Comparison of ENCODE assay signal across 10 cellular contexts in genomic region chr9:74277532-74277931, GRCh38.
A peak's percentile ranks its signal among the peaks of the same experiment; 100 is the strongest.
DNase-seq lines count a peak whose midpoint lies in the region; ATAC-seq, FAIRE-seq and TF ChIP-seq lines count a peak whose summit lies in the region.
"Had no signal": no experiment of that assay in that cellular context is flagged by ENCODE, and none has a peak within 500 bp of the region (broad histone marks: within the 10 kb centered on the region; RNA-seq: fewer than 3 reads in every experiment).

No MANE protein-coding gene starts in this region.

- peak; percentile 94 for FAIRE-seq in GM12878 (lab: Jason Lieb, UNC)

- no peak overlapping the region for H3K4me2 ChIP-seq in GM12878 (ENCODE audit: control insufficient read depth, insufficient read depth)

- H3K4me3 ChIP-seq in GM12878 (no peak overlapping the region), transverse colon (no peak overlapping the region), BE2C (ENCODE audit: low read depth, low read length) (no peak overlapping the region)
- H3K4me3 ChIP-seq: SK-N-MC had no signal

- no TSS peak for BruUV-seq in GM12878 (replicated peaks; lab: Mats Ljungman, UMichigan)

- no peak for TF ChIP-seq POLR2A in GM12878 (IDR thresholded peaks at IDR 0.05; ENCODE audit: low read depth, low read length)
- no peak for TF ChIP-seq POLR2A in transverse colon (IDR thresholded peaks at IDR 0.05)

- H2AFZ ChIP-seq in GM12878 (ENCODE audit: control insufficient read depth, low read depth, low read length) = no peak overlapping the region; the same call in 1 of the 2 replicates

- H3K4me1 ChIP-seq in GM12878 (ENCODE audit: control insufficient read depth, insufficient read depth, low read length) (peaks cover 4% of the 10 kb centered on the region; the same call in 1 of the 2 replicates), transverse colon (no peaks in the 10 kb centered on the region), BE2C (no peaks in the 10 kb centered on the region)

- peak; percentile 59 for DNase-seq in GM12878 (ENCODE audit: low read depth, low spot score)
- DNase-seq in transverse colon = no peak
- no peak for DNase-seq in foreskin melanocyte
- DNase-seq in BE2C = no peak
- DNase-seq in 8988T = no peak
- DNase-seq: amygdala had no signal

- ATAC-seq in GM18858 (IDR thresholded peaks at IDR 0.05; ENCODE audit: unreplicated experiment) (peak; percentile 93), GM21367 (IDR thresholded peaks at IDR 0.05; ENCODE audit: unreplicated experiment) (peak; percentile 81), HG03175 (IDR thresholded peaks at IDR 0.05; ENCODE audit: unreplicated experiment) (peak; percentile 84), GM12878 (peak; percentile 97)

- POLR2A ChIA-PET in GM12878 (lab: Charles Lee) = no interaction called here

- no peaks in the 10 kb centered on the region for H3K36me3 ChIP-seq in GM12878 (ENCODE audit: control insufficient read depth in 2 of 2, insufficient read depth in 2 of 2, low read length in 1 of 2)
- H3K36me3 ChIP-seq in transverse colon = no peaks in the 10 kb centered on the region
- no peaks in the 10 kb centered on the region for H3K36me3 ChIP-seq in BE2C

- no peaks in the 10 kb centered on the region for H4K20me1 ChIP-seq in GM12878 (ENCODE audit: control insufficient read depth, insufficient read depth)

- H3K27me3 ChIP-seq in GM12878 (replicated peaks in 1 of 2; ENCODE audit: control insufficient read depth in 2 of 2, insufficient read depth in 2 of 2, low read length in 1 of 2) (no peaks in the 10 kb centered on the region), transverse colon (no peaks in the 10 kb centered on the region), BE2C (no peaks in the 10 kb centered on the region)

- H3K27ac ChIP-seq in GM12878 (ENCODE audit: control insufficient read depth, insufficient read depth) (no peak overlapping the region), transverse colon (no peak overlapping the region)
- H3K27ac ChIP-seq: SK-N-MC had no signal

- CTCF ChIA-PET in GM12878 (lab: Yijun Ruan, JAX) = interaction anchor here (0.8 to 1.7 kb wide), 4 partner anchors 14 to 594 kb away, joined by 3 to 7 read pairs (median 4); no protein-coding TSS in a partner anchor

- TF ChIP-seq RAD21 in GM12878 (IDR thresholded peaks at IDR 0.05; ENCODE audit: insufficient read depth, low read depth, low read length) = peak; percentile 41; the same call in 1 of the 2 replicates

- no peaks in the 10 kb centered on the region for H3K9me3 ChIP-seq in GM12878 (replicated peaks; ENCODE audit: control insufficient read depth, insufficient read depth, low read length)
- H3K9me3 ChIP-seq in transverse colon = no peaks in the 10 kb centered on the region
- H3K9me3 ChIP-seq in BE2C = no peaks in the 10 kb centered on the region

- peak; percentile 52 to 59; a peak in 2 of 4 replicates for TF ChIP-seq EP300 in GM12878 (IDR thresholded peaks at IDR 0.05; ENCODE audit: borderline replicate concordance in 1 of 2, control insufficient read depth in 1 of 2, low read depth in 2 of 2, low read length in 2 of 2)
- TF ChIP-seq EP300 in transverse colon (IDR thresholded peaks at IDR 0.05; ENCODE audit: low read depth) = no peak

- H3K79me2 ChIP-seq in GM12878 (ENCODE audit: control insufficient read depth, insufficient read depth, low read length) = no peaks in the 10 kb centered on the region

- SMC1A ChIA-PET in GM12878 (lab: Charles Lee; ENCODE audit: uncharacterized antibody, unreplicated experiment) = interaction anchor here (0.6 to 1.6 kb wide), 5 partner anchors 9 to 208 kb away, joined by 3 to 7 read pairs (median 5); no protein-coding TSS in a partner anchor

- peak in 2 of 3 experiments; percentile 5 to 19; a peak in 2 of 6 replicates for TF ChIP-seq CTCF in GM12878 (IDR thresholded peaks at IDR 0.05 in 2 of 3, conservative IDR thresholded peaks at IDR 0.05 in 1 of 3; ENCODE audit: control insufficient read depth in 2 of 3, extremely low read depth in 1 of 3, insufficient read depth in 1 of 3, low read depth in 3 of 3, low read length in 3 of 3)
- no peak for TF ChIP-seq CTCF in transverse colon (IDR thresholded peaks at IDR 0.05)
- no peak for TF ChIP-seq CTCF in BE2C (IDR thresholded peaks at IDR 0.05; ENCODE audit: low read depth, low read length)

- RAD21 ChIA-PET in GM12878 (lab: Charles Lee; ENCODE audit: unreplicated experiment) = interaction anchor here (1.1 kb wide), 1 partner anchor 1076 kb away, joined by 5 read pairs; no protein-coding TSS in a partner anchor

- intact Hi-C loops in GM12878 (cut with micrococcal nuclease; ENCODE audit: unreplicated experiment) = no loop called here
- intact Hi-C loops in transverse colon (cut with DNase I; ENCODE audit: low total_unique reads) = no loop called here

- in situ Hi-C loops in GM12878 (cut with MboI) = no loop called here
- in situ Hi-C loops in transverse colon (cut with MboI; ENCODE audit: low pct_ligation_motif_present in 1 of 4, low pct_unique_long_range_greater_than_20kb in 1 of 4, low sequenced_read_pairs in 3 of 4) = no loop called here

- WGBS in GM12878 (ENCODE audit: insufficient coverage, insufficient replicate concordance, low lambda C conversion rate, missing lambda C conversion rate) = 0% methylated on average over 3 of the region's 3 CpGs
- WGBS in transverse colon (ENCODE audit: low coverage in 1 of 2), 2 donors = 29 to 37% methylated on average over 3 of the region's 3 CpGs

- no peak overlapping the region for H3K9ac ChIP-seq in GM12878 (ENCODE audit: control insufficient read depth, insufficient read depth, low read length)

TF ChIP-seq in GM12878, 131 proteins besides CTCF, POLR2A, EP300 and RAD21 (continues in another document):
- TF ChIP-seq BACH1 (IDR thresholded peaks at IDR 0.05; ENCODE audit: borderline replicate concordance) (no peak), CREM (IDR thresholded peaks at IDR 0.05; ENCODE audit: low read depth) (peak; percentile 14; the same call in 1 of the 2 replicates), CBFB (IDR thresholded peaks at IDR 0.05; ENCODE audit: low read depth) (0 out of 2 replicates have a peak, but pooled peaks have one; percentile 84), POU2F2 (IDR thresholded peaks at IDR 0.05; ENCODE audit: borderline replicate concordance, low read depth, low read length) (peak; percentile 46; the same call in 1 of the 3 replicates), ZNF622 (IDR thresholded peaks at IDR 0.05) (no peak), TAF1 (IDR thresholded peaks at IDR 0.05; ENCODE audit: borderline replicate concordance, low read depth, low read length) (no peak), RB1 (IDR thresholded peaks at IDR 0.05; ENCODE audit: borderline replicate concordance) (no peak), HDAC6 (IDR thresholded peaks at IDR 0.05; ENCODE audit: unreplicated experiment) (no peak), CEBPB (IDR thresholded peaks at IDR 0.05; ENCODE audit: borderline replicate concordance in 1 of 2, low read depth in 2 of 2, low read length in 2 of 2) (no peak), RCOR1 (conservative IDR thresholded peaks at IDR 0.05; ENCODE audit: low read depth, low read length) (no peak), BRCA1 (IDR thresholded peaks at IDR 0.05; ENCODE audit: low read depth, low read length) (no peak), CHD1 (IDR thresholded peaks at IDR 0.05; ENCODE audit: low read depth, low read length) (no peak), POLR2AphosphoS2 (IDR thresholded peaks at IDR 0.05; ENCODE audit: low read depth, low read length) (no peak), RELA (IDR thresholded peaks at IDR 0.05; ENCODE audit: borderline replicate concordance, partially characterized antibody) (peak; percentile 88), BMI1 (IDR thresholded peaks at IDR 0.05; ENCODE audit: borderline replicate concordance) (no peak), SMARCA5 (IDR thresholded peaks at IDR 0.05) (peak; percentile 33; the same call in 1 of the 2 replicates), NR2C2 (IDR thresholded peaks at IDR 0.05; ENCODE audit: borderline replicate concordance, control insufficient read depth, insufficient read length, low read depth) (no peak), NR2C1 (IDR thresholded peaks at IDR 0.05) (no peak)
- TF ChIP-seq, protein P1, sequence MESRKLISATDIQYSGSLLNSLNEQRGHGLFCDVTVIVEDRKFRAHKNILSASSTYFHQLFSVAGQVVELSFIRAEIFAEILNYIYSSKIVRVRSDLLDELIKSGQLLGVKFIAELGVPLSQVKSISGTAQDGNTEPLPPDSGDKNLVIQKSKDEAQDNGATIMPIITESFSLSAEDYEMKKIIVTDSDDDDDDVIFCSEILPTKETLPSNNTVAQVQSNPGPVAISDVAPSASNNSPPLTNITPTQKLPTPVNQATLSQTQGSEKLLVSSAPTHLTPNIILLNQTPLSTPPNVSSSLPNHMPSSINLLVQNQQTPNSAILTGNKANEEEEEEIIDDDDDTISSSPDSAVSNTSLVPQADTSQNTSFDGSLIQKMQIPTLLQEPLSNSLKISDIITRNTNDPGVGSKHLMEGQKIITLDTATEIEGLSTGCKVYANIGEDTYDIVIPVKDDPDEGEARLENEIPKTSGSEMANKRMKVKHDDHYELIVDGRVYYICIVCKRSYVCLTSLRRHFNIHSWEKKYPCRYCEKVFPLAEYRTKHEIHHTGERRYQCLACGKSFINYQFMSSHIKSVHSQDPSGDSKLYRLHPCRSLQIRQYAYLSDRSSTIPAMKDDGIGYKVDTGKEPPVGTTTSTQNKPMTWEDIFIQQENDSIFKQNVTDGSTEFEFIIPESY (IDR thresholded peaks at IDR 0.05) = no peak
- TF ChIP-seq, protein P2, sequence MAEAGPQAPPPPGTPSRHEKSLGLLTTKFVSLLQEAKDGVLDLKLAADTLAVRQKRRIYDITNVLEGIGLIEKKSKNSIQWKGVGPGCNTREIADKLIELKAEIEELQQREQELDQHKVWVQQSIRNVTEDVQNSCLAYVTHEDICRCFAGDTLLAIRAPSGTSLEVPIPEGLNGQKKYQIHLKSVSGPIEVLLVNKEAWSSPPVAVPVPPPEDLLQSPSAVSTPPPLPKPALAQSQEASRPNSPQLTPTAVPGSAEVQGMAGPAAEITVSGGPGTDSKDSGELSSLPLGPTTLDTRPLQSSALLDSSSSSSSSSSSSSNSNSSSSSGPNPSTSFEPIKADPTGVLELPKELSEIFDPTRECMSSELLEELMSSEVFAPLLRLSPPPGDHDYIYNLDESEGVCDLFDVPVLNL (IDR thresholded peaks at IDR 0.05; ENCODE audit: low read depth, low read length) = no peak
- TF ChIP-seq, protein P3, sequence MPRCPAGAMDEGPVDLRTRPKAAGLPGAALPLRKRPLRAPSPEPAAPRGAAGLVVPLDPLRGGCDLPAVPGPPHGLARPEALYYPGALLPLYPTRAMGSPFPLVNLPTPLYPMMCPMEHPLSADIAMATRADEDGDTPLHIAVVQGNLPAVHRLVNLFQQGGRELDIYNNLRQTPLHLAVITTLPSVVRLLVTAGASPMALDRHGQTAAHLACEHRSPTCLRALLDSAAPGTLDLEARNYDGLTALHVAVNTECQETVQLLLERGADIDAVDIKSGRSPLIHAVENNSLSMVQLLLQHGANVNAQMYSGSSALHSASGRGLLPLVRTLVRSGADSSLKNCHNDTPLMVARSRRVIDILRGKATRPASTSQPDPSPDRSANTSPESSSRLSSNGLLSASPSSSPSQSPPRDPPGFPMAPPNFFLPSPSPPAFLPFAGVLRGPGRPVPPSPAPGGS (IDR thresholded peaks at IDR 0.05; ENCODE audit: borderline replicate concordance, insufficient read depth, low read depth, low read length, poor library complexity, severe bottlenecking) = no peak

Comparison
In these comparisons a context has a peak if more than half of its experiments do, and no peak if none do; other contexts are left out.
1. CTCF ChIP-seq: peak in GM12878 (2 of 3); none in transverse colon (0 of 5) and BE2C (single experiment).
2. Peak in every context shown above with its lines, with median percentiles within 50 percentile points of each other: ATAC-seq.